1 cellular context compared by ENCODE assay signal in genomic region chr16:11665071-11665491, GRCh38.
TF ChIP-seq lines count a peak whose summit lies in the region.

No MANE protein-coding gene starts in this region.

TF ChIP-seq in H1, 55 proteins besides CTCF, POLR2A, EP300 and RAD21:
- no peak for TF ChIP-seq CEBPB (IDR thresholded peaks at IDR 0.05; ENCODE audit: low read depth, low read length)
- TF ChIP-seq KDM5A (IDR thresholded peaks at IDR 0.05; ENCODE audit: low read length) = no peak
- peak; percentile 29 for TF ChIP-seq ASH2L (IDR thresholded peaks at IDR 0.05; ENCODE audit: low read length)
- TF ChIP-seq CHD2 (IDR thresholded peaks at IDR 0.05; ENCODE audit: low read length) = no peak
